2 cellular contexts compared by ENCODE assay signal in the genomic region with DNA sequence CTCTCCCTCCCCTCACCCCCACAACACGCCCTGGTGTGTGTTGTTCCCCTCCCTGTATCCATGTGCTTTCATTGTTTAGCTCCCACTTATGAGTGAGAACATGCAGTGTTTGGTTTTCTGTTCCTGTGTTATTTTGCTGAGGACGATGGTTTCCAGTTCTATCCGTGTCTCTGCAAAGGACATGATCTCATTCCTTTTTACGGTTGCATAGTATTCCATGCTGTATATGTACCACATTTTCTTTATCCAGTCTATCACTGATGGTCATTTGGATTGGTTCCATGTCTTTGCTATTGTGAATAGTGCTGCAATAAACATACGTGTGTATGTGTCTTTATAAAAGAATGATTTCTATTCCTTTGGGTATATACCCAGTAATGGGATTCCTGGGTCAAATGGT. TPM values are rescaled to one million over a fixed set of nuclear protein-coding genes. Genes with fewer than 3 reads are reported as not detected.
"Had no signal": no experiment of that assay in that cellular context is flagged by ENCODE, and none has a peak within 500 bp of the region (broad histone marks: within the 10 kb centered on the region; RNA-seq: fewer than 3 reads in every experiment).

No MANE protein-coding gene starts in this region.

RNA-seq across cellular contexts. Expression of a gene that starts 20.0 kb away (rescaled TPM):
- total RNA-seq: M059J, SJSA1 had no signal
